In the genomic region with DNA sequence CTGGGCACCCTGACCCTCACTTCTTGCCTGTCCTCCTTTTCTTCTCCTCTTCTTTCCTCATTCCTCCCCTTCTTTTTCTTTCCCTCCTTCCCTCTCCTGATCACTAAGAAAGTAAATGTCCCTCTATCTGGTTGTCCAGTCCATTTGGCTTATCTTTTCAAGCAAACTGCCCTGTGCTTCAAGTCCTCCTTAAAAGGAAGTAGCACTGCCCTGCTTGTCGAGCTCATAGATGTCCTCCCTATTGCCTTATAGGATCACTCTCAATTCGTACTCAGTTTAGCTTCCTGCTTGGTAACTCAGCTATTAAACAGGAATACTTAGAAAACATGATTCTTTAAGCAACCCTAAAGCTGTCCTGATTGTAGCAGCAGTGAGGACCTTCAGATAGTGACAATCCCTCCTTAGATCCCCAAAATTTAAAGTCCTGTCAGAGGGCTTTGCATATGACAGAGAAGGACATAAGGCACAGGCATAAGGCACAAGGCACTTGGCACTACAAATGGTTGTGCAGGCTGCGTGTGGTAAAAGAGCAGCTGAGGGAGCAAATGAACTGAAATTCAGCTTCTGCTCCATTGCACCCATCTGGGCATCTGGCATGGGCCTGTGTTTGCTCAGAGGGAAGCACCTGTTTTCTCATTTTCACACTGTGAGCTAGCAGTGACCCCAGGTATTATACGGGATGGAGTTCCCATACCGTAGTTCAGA, we compare ENCODE assay signal across 1 cellular context.
TF ChIP-seq lines count a peak whose summit lies in the region.

No MANE protein-coding gene starts in this region.

TF ChIP-seq in K562, 482 proteins besides CTCF, POLR2A, EP300 and RAD21 (continued from another document):
- TF ChIP-seq, protein P1, sequence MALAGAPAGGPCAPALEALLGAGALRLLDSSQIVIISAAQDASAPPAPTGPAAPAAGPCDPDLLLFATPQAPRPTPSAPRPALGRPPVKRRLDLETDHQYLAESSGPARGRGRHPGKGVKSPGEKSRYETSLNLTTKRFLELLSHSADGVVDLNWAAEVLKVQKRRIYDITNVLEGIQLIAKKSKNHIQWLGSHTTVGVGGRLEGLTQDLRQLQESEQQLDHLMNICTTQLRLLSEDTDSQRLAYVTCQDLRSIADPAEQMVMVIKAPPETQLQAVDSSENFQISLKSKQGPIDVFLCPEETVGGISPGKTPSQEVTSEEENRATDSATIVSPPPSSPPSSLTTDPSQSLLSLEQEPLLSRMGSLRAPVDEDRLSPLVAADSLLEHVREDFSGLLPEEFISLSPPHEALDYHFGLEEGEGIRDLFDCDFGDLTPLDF (CRISPR knock-in tag; IDR thresholded peaks at IDR 0.05): no peak
- TF ChIP-seq, protein P2, sequence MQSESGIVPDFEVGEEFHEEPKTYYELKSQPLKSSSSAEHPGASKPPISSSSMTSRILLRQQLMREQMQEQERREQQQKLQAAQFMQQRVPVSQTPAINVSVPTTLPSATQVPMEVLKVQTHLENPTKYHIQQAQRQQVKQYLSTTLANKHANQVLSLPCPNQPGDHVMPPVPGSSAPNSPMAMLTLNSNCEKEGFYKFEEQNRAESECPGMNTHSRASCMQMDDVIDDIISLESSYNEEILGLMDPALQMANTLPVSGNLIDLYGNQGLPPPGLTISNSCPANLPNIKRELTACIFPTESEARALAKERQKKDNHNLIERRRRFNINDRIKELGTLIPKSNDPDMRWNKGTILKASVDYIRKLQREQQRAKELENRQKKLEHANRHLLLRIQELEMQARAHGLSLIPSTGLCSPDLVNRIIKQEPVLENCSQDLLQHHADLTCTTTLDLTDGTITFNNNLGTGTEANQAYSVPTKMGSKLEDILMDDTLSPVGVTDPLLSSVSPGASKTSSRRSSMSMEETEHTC (IDR thresholded peaks at IDR 0.05): no peak
- TF ChIP-seq TSC22D4 (tag; IDR thresholded peaks at IDR 0.05) (no peak), NCOA2 (IDR thresholded peaks at IDR 0.05; ENCODE audit: partially characterized antibody in 2 of 2) (no peak), ZNF140 (CRISPR knock-in tag; IDR thresholded peaks at IDR 0.05) (no peak), NR4A1 (CRISPR knock-in tag; IDR thresholded peaks at IDR 0.05) (no peak; the same call in 1 of the 2 replicates), NR4A1 (tag; IDR thresholded peaks at IDR 0.05) (no peak), CHCHD3 (CRISPR knock-in tag; IDR thresholded peaks at IDR 0.05) (no peak), ETV5 (CRISPR knock-in tag; IDR thresholded peaks at IDR 0.05; ENCODE audit: low read depth) (no peak), ZNF121 (CRISPR knock-in tag; conservative IDR thresholded peaks at IDR 0.05) (no peak), YY1 (IDR thresholded peaks at IDR 0.05; ENCODE audit: borderline replicate concordance in 1 of 3, control insufficient read depth in 1 of 3, extremely low read depth in 1 of 3, insufficient read depth in 3 of 3, insufficient read length in 1 of 3, insufficient replicate concordance in 2 of 3, low read depth in 1 of 3, low read length in 2 of 3) (no peak), ZBTB43 (CRISPR knock-in tag; IDR thresholded peaks at IDR 0.05) (no peak), SNIP1 (IDR thresholded peaks at IDR 0.05; ENCODE audit: low read depth) (no peak), THAP12 (CRISPR knock-in tag; IDR thresholded peaks at IDR 0.05) (no peak)
- TF ChIP-seq, protein P3, sequence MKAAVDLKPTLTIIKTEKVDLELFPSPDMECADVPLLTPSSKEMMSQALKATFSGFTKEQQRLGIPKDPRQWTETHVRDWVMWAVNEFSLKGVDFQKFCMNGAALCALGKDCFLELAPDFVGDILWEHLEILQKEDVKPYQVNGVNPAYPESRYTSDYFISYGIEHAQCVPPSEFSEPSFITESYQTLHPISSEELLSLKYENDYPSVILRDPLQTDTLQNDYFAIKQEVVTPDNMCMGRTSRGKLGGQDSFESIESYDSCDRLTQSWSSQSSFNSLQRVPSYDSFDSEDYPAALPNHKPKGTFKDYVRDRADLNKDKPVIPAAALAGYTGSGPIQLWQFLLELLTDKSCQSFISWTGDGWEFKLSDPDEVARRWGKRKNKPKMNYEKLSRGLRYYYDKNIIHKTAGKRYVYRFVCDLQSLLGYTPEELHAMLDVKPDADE (conservative IDR thresholded peaks at IDR 0.05; ENCODE audit: control insufficient read depth, low read depth, low read length): no peak
- TF ChIP-seq, protein P4, sequence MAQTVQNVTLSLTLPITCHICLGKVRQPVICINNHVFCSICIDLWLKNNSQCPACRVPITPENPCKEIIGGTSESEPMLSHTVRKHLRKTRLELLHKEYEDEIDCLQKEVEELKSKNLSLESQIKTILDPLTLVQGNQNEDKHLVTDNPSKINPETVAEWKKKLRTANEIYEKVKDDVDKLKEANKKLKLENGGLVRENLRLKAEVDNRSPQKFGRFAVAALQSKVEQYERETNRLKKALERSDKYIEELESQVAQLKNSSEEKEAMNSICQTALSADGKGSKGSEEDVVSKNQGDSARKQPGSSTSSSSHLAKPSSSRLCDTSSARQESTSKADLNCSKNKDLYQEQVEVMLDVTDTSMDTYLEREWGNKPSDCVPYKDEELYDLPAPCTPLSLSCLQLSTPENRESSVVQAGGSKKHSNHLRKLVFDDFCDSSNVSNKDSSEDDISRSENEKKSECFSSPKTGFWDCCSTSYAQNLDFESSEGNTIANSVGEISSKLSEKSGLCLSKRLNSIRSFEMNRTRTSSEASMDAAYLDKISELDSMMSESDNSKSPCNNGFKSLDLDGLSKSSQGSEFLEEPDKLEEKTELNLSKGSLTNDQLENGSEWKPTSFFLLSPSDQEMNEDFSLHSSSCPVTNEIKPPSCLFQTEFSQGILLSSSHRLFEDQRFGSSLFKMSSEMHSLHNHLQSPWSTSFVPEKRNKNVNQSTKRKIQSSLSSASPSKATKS (CRISPR knock-in tag; IDR thresholded peaks at IDR 0.05): no peak
